9 cellular contexts compared by ENCODE assay signal in the genomic region with DNA sequence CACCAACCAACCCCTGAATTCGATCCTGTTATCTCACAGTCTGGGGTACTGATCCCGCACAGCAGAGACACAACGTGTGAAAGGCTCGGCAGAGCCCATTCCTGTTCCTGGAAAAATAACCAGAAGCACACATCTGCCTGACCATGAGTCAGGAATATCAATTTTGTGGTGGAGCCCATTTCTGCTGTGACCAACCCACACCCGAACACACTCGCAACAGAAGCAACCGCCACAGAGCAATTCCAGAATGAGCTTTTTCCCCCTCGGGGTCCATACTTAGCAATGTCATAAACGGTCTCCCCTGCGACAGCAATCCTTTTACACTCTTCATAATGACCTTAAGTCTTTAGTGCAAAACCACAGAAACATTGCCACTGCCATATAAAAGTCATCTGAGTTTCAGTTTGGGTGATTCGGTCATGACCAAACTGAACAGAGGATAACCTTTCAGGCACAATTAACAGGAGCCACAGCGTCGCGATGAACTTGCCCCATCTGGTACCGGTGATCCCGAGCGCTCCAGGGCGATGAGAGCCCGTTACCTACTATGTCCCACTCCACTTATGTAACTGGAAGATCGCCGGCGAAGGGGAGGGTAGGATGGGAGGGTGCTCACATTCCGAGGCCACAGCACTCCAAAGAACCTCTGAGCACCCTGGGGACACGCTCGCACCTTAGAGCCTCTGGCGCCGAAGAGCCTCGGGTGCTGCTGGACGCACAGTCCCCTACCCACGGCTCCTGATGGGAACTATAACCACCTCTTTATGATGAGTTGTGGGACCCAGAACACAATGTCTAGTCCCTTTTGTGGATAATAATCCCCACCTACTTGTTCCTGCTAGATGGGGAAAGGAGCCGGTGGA. TPM values are rescaled to one million over a fixed set of nuclear protein-coding genes. Genes with fewer than 3 reads are reported as not detected.
DNase-seq lines count a peak whose midpoint lies in the region; ATAC-seq, FAIRE-seq and TF ChIP-seq lines count a peak whose summit lies in the region.
"Had no signal": no experiment of that assay in that cellular context is flagged by ENCODE, and none has a peak within 500 bp of the region (broad histone marks: within the 10 kb centered on the region; RNA-seq: fewer than 3 reads in every experiment).

No MANE protein-coding gene starts in this region.

- no peak for ATAC-seq in HG03159 (IDR thresholded peaks at IDR 0.05; ENCODE audit: unreplicated experiment)

- H2BK15ac ChIP-seq in mesendoderm (replicated peaks; ENCODE audit: low read depth), result no peak overlapping the region

- no peak overlapping the region for H3K27ac ChIP-seq in SK-N-MC
- peak overlapping the region; percentile 78 for H3K27ac ChIP-seq in duodenal mucosa (ENCODE audit: low read depth, low read length)
- no peak overlapping the region for H3K27ac ChIP-seq in mesendoderm (ENCODE audit: low read depth, low read length)

- peak overlapping the region; percentile 76 for H3K27ac Mint-ChIP-seq in type B pancreatic cell

- no peak overlapping the region for H2BK5ac ChIP-seq in mesendoderm (ENCODE audit: low read length)

- H2AK5ac ChIP-seq in mesendoderm (ENCODE audit: low read length), result no peak overlapping the region

- H3K4ac ChIP-seq in mesendoderm (ENCODE audit: low read depth, low read length), result no peak overlapping the region

- no peak for TF ChIP-seq CTCF in type B pancreatic cell (conservative IDR thresholded peaks at IDR 0.05)

- peak overlapping the region; percentile 100 for H3K18ac ChIP-seq in mesendoderm (ENCODE audit: low read length)

- H3K36me3 ChIP-seq in SK-N-MC (ENCODE audit: insufficient read depth, low read length), result peaks cover 2% of the 10 kb centered on the region; the same call in 1 of the 2 replicates
- H3K36me3 ChIP-seq in duodenal mucosa (ENCODE audit: control insufficient read depth in 1 of 2, insufficient read depth in 2 of 2, low read length in 2 of 2), result no peaks in the 10 kb centered on the region
- no peaks in the 10 kb centered on the region for H3K36me3 ChIP-seq in mesendoderm (ENCODE audit: control insufficient read depth, insufficient read depth, low read length)

- H3K9ac ChIP-seq in SK-N-MC (ENCODE audit: insufficient read length) (peak overlapping the region; percentile 78), duodenal mucosa (ENCODE audit: low read depth in 1 of 2, low read length in 2 of 2) (peak overlapping the region; percentile 59 to 88), mesendoderm (ENCODE audit: low read length) (peak overlapping the region; percentile 80)

- H4K5ac ChIP-seq in mesendoderm (ENCODE audit: low read length), result no peak overlapping the region

- H3K9me3 Mint-ChIP-seq in type B pancreatic cell, result no peaks in the 10 kb centered on the region

- H3K79me2 ChIP-seq in mesendoderm (ENCODE audit: control insufficient read depth, insufficient read depth, low read length), result peaks cover 47% of the 10 kb centered on the region

- peak overlapping the region; percentile 83 for H3K4me3 ChIP-seq in SK-N-MC
- peak overlapping the region; percentile 74 to 78 for H3K4me3 ChIP-seq in duodenal mucosa (ENCODE audit: low read depth in 1 of 2, low read length in 2 of 2)
- peak overlapping the region; percentile 49 for H3K4me3 ChIP-seq in mesendoderm (ENCODE audit: low read length)

- H3K4me2 ChIP-seq in mesendoderm (ENCODE audit: low read length), result peak overlapping the region; percentile 67

- peak overlapping the region; percentile 87 for H3K4me3 Mint-ChIP-seq in type B pancreatic cell

- H3K56ac ChIP-seq in mesendoderm (ENCODE audit: low read length), result peak overlapping the region; percentile 85

- no peaks in the 10 kb centered on the region for H3K9me3 ChIP-seq in SK-N-MC (ENCODE audit: low read depth, low read length)
- no peaks in the 10 kb centered on the region for H3K9me3 ChIP-seq in duodenal mucosa (ENCODE audit: control insufficient read depth in 1 of 2, low read length in 2 of 2)

- no peak overlapping the region for H3K23ac ChIP-seq in mesendoderm (ENCODE audit: low read length)

- no peaks in the 10 kb centered on the region for H3K27me3 Mint-ChIP-seq in type B pancreatic cell

- peaks cover 38% of the 10 kb centered on the region for H3K4me1 Mint-ChIP-seq in type B pancreatic cell (ENCODE audit: unreplicated experiment)

- H4K8ac ChIP-seq in mesendoderm (ENCODE audit: low read depth, low read length), result no peak overlapping the region

- peak; percentile 66 for DNase-seq in activated effector memory CD4-positive, alpha-beta T cell treated with anti-CD3 and anti-CD28 coated beads, Interleukin-2, amount 50 U/mL, for 16 hours
- DNase-seq in activated effector memory CD4-positive, alpha-beta T cell treated with Interleukin-2 at 50 U/mL for 16 hours, result no peak
- DNase-seq in SK-N-MC (ENCODE audit: low read depth, low spot score), result no peak
- DNase-seq in mesendoderm, result no peak
- no peak for DNase-seq in type B pancreatic cell (ENCODE audit: extremely low spot score, unreplicated experiment)
- DNase-seq in H54 (ENCODE audit: insufficient read length, low spot score), result no peak

- no peaks in the 10 kb centered on the region for H3K36me3 Mint-ChIP-seq in type B pancreatic cell

- no CpG with 5 or more reads among the region's 31 CpGs for WGBS in mesendoderm (ENCODE audit: extremely low coverage, insufficient coverage, low lambda C conversion rate)

- peaks cover 2% of the 10 kb centered on the region for H3K79me1 ChIP-seq in mesendoderm (ENCODE audit: low read length)

- no peak for FAIRE-seq in H54 (lab: Jason Lieb, UNC)
- FAIRE-seq: GM18507 had no signal

- no peaks in the 10 kb centered on the region for H3K27me3 ChIP-seq in duodenal mucosa (ENCODE audit: control insufficient read depth in 1 of 2, insufficient read depth in 2 of 2, low read length in 2 of 2)
- no peaks in the 10 kb centered on the region for H3K27me3 ChIP-seq in mesendoderm (ENCODE audit: insufficient read depth, low read length, poor library complexity)

- TF ChIP-seq POLR2A in H54 (IDR thresholded peaks at IDR 0.05; ENCODE audit: low read depth, low read length), result no peak

- H2BK120ac ChIP-seq in mesendoderm (ENCODE audit: low read depth, low read length), result no peak overlapping the region

- peaks cover 33 to 41% of the 10 kb centered on the region in 2 donors for H3K4me1 ChIP-seq in duodenal mucosa (ENCODE audit: control insufficient read depth in 1 of 2, insufficient read depth in 2 of 2, low read length in 2 of 2)
- H3K4me1 ChIP-seq in mesendoderm (ENCODE audit: control insufficient read depth, low read depth, low read length), result peaks cover 7% of the 10 kb centered on the region

RNA-seq across cellular contexts. Expression of a gene that starts 1.1 kb away (rescaled TPM):
- 23.5 TPM for polyA plus RNA-seq in mesendoderm (2013, experiment 1 of 2)
- 24.6 TPM for polyA plus RNA-seq in mesendoderm (2013, experiment 2 of 2)
- total RNA-seq in type B pancreatic cell (ENCODE audit: low replicate concordance), result 32.0 and 37.7 TPM in 2 replicates

RNA-seq across cellular contexts. Expression of a gene that starts 47.7 kb away (rescaled TPM):
- polyA plus RNA-seq in mesendoderm (2013, experiment 1 of 2), result not detected
- polyA plus RNA-seq in mesendoderm (2013, experiment 2 of 2), result not detected
- total RNA-seq in type B pancreatic cell (ENCODE audit: low replicate concordance), result not detected in 2 replicates
